ENCODE assay signal across 8 cellular contexts in genomic region chrX:52995135-52995973, GRCh38. TPM values are rescaled to one million over a fixed set of nuclear protein-coding genes. Genes with fewer than 3 reads are reported as not detected.
A peak's percentile ranks its signal among the peaks of the same experiment; 100 is the strongest.
DNase-seq lines count a peak whose midpoint lies in the region; ATAC-seq, FAIRE-seq and TF ChIP-seq lines count a peak whose summit lies in the region.

No MANE protein-coding gene starts in this region.

- peaks cover 1 to 4% of the 10 kb centered on the region in 2 experiments; a peak in 2 of 5 replicates for H3K27me3 ChIP-seq in HepG2 (ENCODE audit: control insufficient read depth in 1 of 2, insufficient read depth in 2 of 2, low read length in 2 of 2)

- TF ChIP-seq EP300 in HepG2 (IDR thresholded peaks at IDR 0.05; ENCODE audit: low read depth in 2 of 2, low read length in 2 of 2) (no peak), HepG2 (CRISPR knock-in tag; IDR thresholded peaks at IDR 0.05; ENCODE audit: borderline replicate concordance) (no peak)

- H3K4me3 ChIP-seq in HepG2 (replicated peaks in 1 of 3; ENCODE audit: insufficient read depth in 1 of 3, low read depth in 2 of 3, low read length in 3 of 3) = peak overlapping the region; percentile 77 to 86 (median 79)

- peak; percentile 96 for FAIRE-seq in HepG2 (lab: Jason Lieb, UNC)

- intact Hi-C loops in HepG2 (cut with micrococcal nuclease; ENCODE audit: unreplicated experiment) = no loop called here

- DNase-seq in NCI-H69 (lab: John Stamatoyannopoulos, UW) (peak; percentile 96), dermis blood vessel endothelial cell (peak; percentile 94), HepG2 (ENCODE audit: low spot score) (peak; percentile 90)
- peak; percentile 70 to 86 for DNase-seq in activated CD4-positive, alpha-beta T cell treated with anti-CD3 and anti-CD28 coated beads, Interleukin-2, amount 50 U/mL, for 24 hours (ENCODE audit: low read depth in 1 of 2, low spot score in 1 of 2)
- DNase-seq in stimulated activated CD4-positive, alpha-beta T cell treated with anti-CD3 and anti-CD28 coated beads, Interleukin-4, amount 100 ng/mL, for 1 hour = peak; percentile 86

- TF ChIP-seq POLR2A in HepG2 (IDR thresholded peaks at IDR 0.05; ENCODE audit: insufficient read depth in 1 of 2, low read depth in 2 of 2, low read length in 2 of 2) = peak in 1 of 2 experiments; percentile 50; a peak in 3 of 4 replicates

- no TSS peak for BruUV-seq in HepG2 (replicated peaks; lab: Mats Ljungman, UMichigan)

- H3K4me2 ChIP-seq in HepG2 (ENCODE audit: low read depth, low read length) = peak overlapping the region; percentile 75

- TF ChIP-seq RAD21 in HepG2 (CRISPR knock-in tag; IDR thresholded peaks at IDR 0.05) = 0 out of 2 replicates have a peak, but pooled peaks have one; percentile 47

- peak overlapping the region; percentile 90 for H3K9ac ChIP-seq in HepG2 (ENCODE audit: insufficient read depth, low read depth, low read length)

- H3K27ac ChIP-seq in C4-2B = peak overlapping the region; percentile 94
- H3K27ac ChIP-seq in HepG2 (ENCODE audit: extremely low read length, insufficient read depth, low read length) = peak overlapping the region; percentile 87

- H3K9me3 ChIP-seq in HepG2 (ENCODE audit: low read length) = no peaks in the 10 kb centered on the region

- WGBS in HepG2 (ENCODE audit: low lambda C conversion rate) = no CpG with 5 or more reads among the region's 45 CpGs

- POLR2A ChIA-PET in HepG2 (lab: Yijun Ruan, JAX) = interaction anchor here (1.1 to 2.3 kb wide), 4 partner anchors 15 to 86 kb away, joined by 7 to 13 read pairs (median 10); partner anchors contain the start of gene TSPYL2

- H3K36me3 ChIP-seq in HepG2 (replicated peaks in 1 of 2; ENCODE audit: control insufficient read depth in 1 of 2, insufficient read depth in 2 of 2, low read length in 2 of 2) = no peaks in the 10 kb centered on the region

- peak overlapping the region; percentile 94 for H2AFZ ChIP-seq in HepG2 (ENCODE audit: low read length)

- peak; percentile 95 for ATAC-seq in GM19351 (IDR thresholded peaks at IDR 0.05; ENCODE audit: unreplicated experiment)
- ATAC-seq in HG03521 (IDR thresholded peaks at IDR 0.05; ENCODE audit: unreplicated experiment) = peak; percentile 98
- peak; percentile 98 for ATAC-seq in HepG2

- H3K4me1 ChIP-seq in HepG2 (ENCODE audit: insufficient read depth, low read length) = peaks cover 9% of the 10 kb centered on the region; the same call in 1 of the 2 replicates

- peaks cover 21% of the 10 kb centered on the region for H3K79me2 ChIP-seq in HepG2 (ENCODE audit: insufficient read depth, low read length)

- TF ChIP-seq CTCF in C4-2B (conservative IDR thresholded peaks at IDR 0.05) (peak; percentile 69), HepG2 (CRISPR knock-in tag; IDR thresholded peaks at IDR 0.05) (peak; percentile 81)

- in situ Hi-C loops in HepG2 (cut with HindIII; ENCODE audit: extremely low pct_ligation_motif_present, low pct_unique_long_range_greater_than_20kb) = no loop called here

- H4K20me1 ChIP-seq in HepG2 (ENCODE audit: insufficient read depth, low read length) = no peaks in the 10 kb centered on the region

- CTCF ChIA-PET in HepG2 (lab: Yijun Ruan, JAX; ENCODE audit: low intra/inter-chr PET ratio, low total read pairs) = no interaction called here

TF ChIP-seq in HepG2, 621 proteins besides CTCF, POLR2A, EP300 and RAD21 (continues in another document):
- TF ChIP-seq TP53 (CRISPR knock-in tag; conservative IDR thresholded peaks at IDR 0.05) (no peak), XBP1 (CRISPR knock-in tag; IDR thresholded peaks at IDR 0.05) (no peak), TOPORS (CRISPR knock-in tag; IDR thresholded peaks at IDR 0.05) (no peak), ZNF501 (CRISPR knock-in tag; IDR thresholded peaks at IDR 0.05) (peak; percentile 75; the same call in 1 of the 2 replicates), ZNF44 (CRISPR knock-in tag; IDR thresholded peaks at IDR 0.05) (no peak), EED (CRISPR knock-in tag; IDR thresholded peaks at IDR 0.05) (no peak), ZFP37 (CRISPR knock-in tag; IDR thresholded peaks at IDR 0.05; ENCODE audit: borderline replicate concordance) (no peak), NR2F6 (IDR thresholded peaks at IDR 0.05) (no peak), NR2F6 (CRISPR knock-in tag; IDR thresholded peaks at IDR 0.05) (no peak), POGZ (CRISPR knock-in tag; IDR thresholded peaks at IDR 0.05) (no peak), ARNTL (CRISPR knock-in tag; IDR thresholded peaks at IDR 0.05) (no peak), GATA4 (IDR thresholded peaks at IDR 0.05; ENCODE audit: borderline replicate concordance, low read depth) (no peak), PHF20 (CRISPR knock-in tag; IDR thresholded peaks at IDR 0.05) (peak; percentile 61), IRF2 (CRISPR knock-in tag; IDR thresholded peaks at IDR 0.05) (no peak; the same call in 1 of the 2 replicates), HNRNPH1 (optimal IDR thresholded peaks at IDR 0.05; ENCODE audit: low read depth, low read length) (no peak), THAP11 (CRISPR knock-in tag; IDR thresholded peaks at IDR 0.05) (peak; percentile 86)
- TF ChIP-seq, protein P1, sequence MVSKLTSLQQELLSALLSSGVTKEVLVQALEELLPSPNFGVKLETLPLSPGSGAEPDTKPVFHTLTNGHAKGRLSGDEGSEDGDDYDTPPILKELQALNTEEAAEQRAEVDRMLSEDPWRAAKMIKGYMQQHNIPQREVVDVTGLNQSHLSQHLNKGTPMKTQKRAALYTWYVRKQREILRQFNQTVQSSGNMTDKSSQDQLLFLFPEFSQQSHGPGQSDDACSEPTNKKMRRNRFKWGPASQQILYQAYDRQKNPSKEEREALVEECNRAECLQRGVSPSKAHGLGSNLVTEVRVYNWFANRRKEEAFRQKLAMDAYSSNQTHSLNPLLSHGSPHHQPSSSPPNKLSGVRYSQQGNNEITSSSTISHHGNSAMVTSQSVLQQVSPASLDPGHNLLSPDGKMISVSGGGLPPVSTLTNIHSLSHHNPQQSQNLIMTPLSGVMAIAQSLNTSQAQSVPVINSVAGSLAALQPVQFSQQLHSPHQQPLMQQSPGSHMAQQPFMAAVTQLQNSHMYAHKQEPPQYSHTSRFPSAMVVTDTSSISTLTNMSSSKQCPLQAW (CRISPR knock-in tag; IDR thresholded peaks at IDR 0.05) = 0 out of 2 replicates have a peak, but pooled peaks have one; percentile 41

RNA-seq across cellular contexts. Expression of gene FAM156A, which starts 37.0 kb away (rescaled TPM):
- total RNA-seq in dermis blood vessel endothelial cell (5.6 and 9.2 TPM in 2 replicates), HepG2 (2016; rRNA removed; fragmentation: Illumina TruSeq; extraction: Trizol) (7.2 and 15.4 TPM in 2 replicates)
- 2.1 and 2.3 TPM in 2 replicates for total RNA-seq in HepG2 (2016; cell fraction: cytosol; rRNA removed; fragmentation: Illumina TruSeq; extraction: Trizol; ENCODE audit: low read depth)
- total RNA-seq in HepG2 (2016; cell fraction: insoluble cytoplasmic fraction; rRNA removed; fragmentation: Illumina TruSeq; extraction: Trizol) = 7.6 and 13.8 TPM in 2 replicates
- total RNA-seq in HepG2 (2016; cell fraction: membrane; rRNA removed; fragmentation: Illumina TruSeq; extraction: Trizol) = 1.9 and 5.9 TPM in 2 replicates
- 15.4 and 17.3 TPM in 2 replicates for total RNA-seq in HepG2 (2016; cell fraction: nucleus; rRNA removed; fragmentation: Illumina TruSeq; extraction: Trizol)
- polyA plus RNA-seq in HepG2 (2011; rRNA removed) = 53.8 and 57.9 TPM in 2 replicates
- 29.2 and 34.5 TPM in 2 replicates for polyA plus RNA-seq in HepG2 (2011; cell fraction: cytosol; rRNA removed)
- 350 and 359 TPM in 2 replicates for polyA plus RNA-seq in HepG2 (2011; cell fraction: nucleus; rRNA removed)
- polyA plus RNA-seq in HepG2 (2012) = 35.7 and 50.7 TPM in 2 replicates
- 0.57 and 0.66 TPM in 2 replicates for polyA plus RNA-seq in HepG2 (2016; cell fraction: cytosol; fragmentation: Illumina TruSeq; extraction: Trizol; ENCODE audit: low read depth)
- polyA plus RNA-seq in HepG2 (2016; cell fraction: insoluble cytoplasmic fraction; fragmentation: Illumina TruSeq; extraction: Trizol; ENCODE audit: low read depth) = 6.2 and 6.3 TPM in 2 replicates
- 1.8 and 2.6 TPM in 2 replicates for polyA plus RNA-seq in HepG2 (2016; cell fraction: membrane; fragmentation: Illumina TruSeq; extraction: Trizol; ENCODE audit: low read depth)
- polyA plus RNA-seq in HepG2 (2016; cell fraction: nucleus; fragmentation: Illumina TruSeq; extraction: Trizol; ENCODE audit: insufficient read depth, low read depth) = 85.4 and 94.3 TPM in 2 replicates
- polyA minus RNA-seq in HepG2 (2011; rRNA and poly(A)+ RNA removed; ENCODE audit: low replicate concordance) = 15.3 and 25.8 TPM in 2 replicates
- polyA minus RNA-seq in HepG2 (2011; cell fraction: cytosol; rRNA and poly(A)+ RNA removed) = 9.8 and 10.2 TPM in 2 replicates
- 62.5 and 68.2 TPM in 2 replicates for polyA minus RNA-seq in HepG2 (2011; cell fraction: nucleus; rRNA and poly(A)+ RNA removed)

RNA-seq across cellular contexts. Expression of gene GPR173, which starts 53.2 kb away (rescaled TPM):
- total RNA-seq in dermis blood vessel endothelial cell (1.7 and 2.5 TPM in 2 replicates), HepG2 (2016; rRNA removed; fragmentation: Illumina TruSeq; extraction: Trizol) (not detected in 2 replicates)
- total RNA-seq in HepG2 (2016; cell fraction: cytosol; rRNA removed; fragmentation: Illumina TruSeq; extraction: Trizol; ENCODE audit: low read depth) = not detected in 2 replicates
- 0.06 TPM in 1 of 2 replicates, not detected in the other for total RNA-seq in HepG2 (2016; cell fraction: insoluble cytoplasmic fraction; rRNA removed; fragmentation: Illumina TruSeq; extraction: Trizol)
- total RNA-seq in HepG2 (2016; cell fraction: membrane; rRNA removed; fragmentation: Illumina TruSeq; extraction: Trizol) = 0.03 TPM in 1 of 2 replicates, not detected in the other
- total RNA-seq in HepG2 (2016; cell fraction: nucleus; rRNA removed; fragmentation: Illumina TruSeq; extraction: Trizol) = not detected in 2 replicates
- polyA plus RNA-seq in HepG2 (2011; rRNA removed) = 0.04 and 0.10 TPM in 2 replicates
- polyA plus RNA-seq in HepG2 (2011; cell fraction: cytosol; rRNA removed) = 0.03 and 0.05 TPM in 2 replicates
- polyA plus RNA-seq in HepG2 (2011; cell fraction: nucleus; rRNA removed) = 0.28 and 0.32 TPM in 2 replicates
- polyA plus RNA-seq in HepG2 (2012) = 0.07 and 0.30 TPM in 2 replicates
- polyA plus RNA-seq in HepG2 (2016; cell fraction: cytosol; fragmentation: Illumina TruSeq; extraction: Trizol; ENCODE audit: low read depth) = not detected in 2 replicates
- 0.05 TPM in 1 of 2 replicates, not detected in the other for polyA plus RNA-seq in HepG2 (2016; cell fraction: insoluble cytoplasmic fraction; fragmentation: Illumina TruSeq; extraction: Trizol; ENCODE audit: low read depth)
- not detected in 2 replicates for polyA plus RNA-seq in HepG2 (2016; cell fraction: membrane; fragmentation: Illumina TruSeq; extraction: Trizol; ENCODE audit: low read depth)
- 0.13 and 0.23 TPM in 2 replicates for polyA plus RNA-seq in HepG2 (2016; cell fraction: nucleus; fragmentation: Illumina TruSeq; extraction: Trizol; ENCODE audit: insufficient read depth, low read depth)
- 0.28 and 1.3 TPM in 2 replicates for polyA minus RNA-seq in HepG2 (2011; rRNA and poly(A)+ RNA removed; ENCODE audit: low replicate concordance)
- polyA minus RNA-seq in HepG2 (2011; cell fraction: cytosol; rRNA and poly(A)+ RNA removed) = not detected in 2 replicates
- 0.12 TPM in 1 of 2 replicates, not detected in the other for polyA minus RNA-seq in HepG2 (2011; cell fraction: nucleus; rRNA and poly(A)+ RNA removed)

Comparison
In these comparisons a context has a peak if more than half of its experiments do, and no peak if none do; other contexts are left out.
1. Peak in every context shown above with its lines: DNase-seq, ATAC-seq, H3K4me3 ChIP-seq and H3K27ac ChIP-seq.